35 cellular contexts compared by ENCODE assay signal in genomic region chr14:36083317-36083716, GRCh38.
DNase-seq lines count a peak whose midpoint lies in the region; ATAC-seq, FAIRE-seq and TF ChIP-seq lines count a peak whose summit lies in the region.
"Had no signal": no experiment of that assay in that cellular context is flagged by ENCODE, and none has a peak within 500 bp of the region (broad histone marks: within the 10 kb centered on the region; RNA-seq: fewer than 3 reads in every experiment).

No MANE protein-coding gene starts in this region.

- H3K4me3 ChIP-seq in HepG2 (replicated peaks in 1 of 3; ENCODE audit: insufficient read depth in 1 of 3, low read depth in 2 of 3, low read length in 3 of 3) (no peak overlapping the region), right lobe of liver (no peak overlapping the region), GM23338 (no peak overlapping the region), IMR-90 (ENCODE audit: insufficient read depth, low read depth, low read length) (no peak overlapping the region)
- H3K4me3 ChIP-seq: A549; BLaER1; BLaER1 treated with 17β-estradiol and CSF1 and Interleukin-3, amounts not matched to agents 10 nM and 100 nM had no signal

- H3K4me3 Mint-ChIP-seq in GM23338 = no peak overlapping the region
- no peak overlapping the region for H3K4me3 Mint-ChIP-seq in type B pancreatic cell
- H3K4me3 Mint-ChIP-seq: B cell; CD14-positive monocyte; CD4-positive, alpha-beta memory T cell; CD4-positive, alpha-beta T cell; CD4-positive, CD25-positive, alpha-beta regulatory T cell; CD8-positive, alpha-beta memory T cell; CD8-positive, alpha-beta T cell had no signal

- H3K36me3 Mint-ChIP-seq in GM23338 (ENCODE audit: low read depth) = no peaks in the 10 kb centered on the region
- H3K36me3 Mint-ChIP-seq in type B pancreatic cell = no peaks in the 10 kb centered on the region
- H3K36me3 Mint-ChIP-seq: CD14-positive monocyte; CD4-positive, alpha-beta memory T cell; CD4-positive, CD25-positive, alpha-beta regulatory T cell; CD8-positive, alpha-beta memory T cell; CD8-positive, alpha-beta T cell had no signal

- TF ChIP-seq CTCF in HepG2 (CRISPR knock-in tag; IDR thresholded peaks at IDR 0.05) (no peak), right lobe of liver (IDR thresholded peaks at IDR 0.05) (no peak), GM23338 (conservative IDR thresholded peaks at IDR 0.05; ENCODE audit: low read depth in 2 of 2) (no peak), IMR-90 (conservative IDR thresholded peaks at IDR 0.05; ENCODE audit: low read depth, low read length) (no peak), type B pancreatic cell (conservative IDR thresholded peaks at IDR 0.05) (no peak)

- TF ChIP-seq POLR2A in HepG2 (IDR thresholded peaks at IDR 0.05; ENCODE audit: insufficient read depth in 1 of 2, low read depth in 2 of 2, low read length in 2 of 2) = no peak
- no peak for TF ChIP-seq POLR2A in right lobe of liver (IDR thresholded peaks at IDR 0.05)
- no peak for TF ChIP-seq POLR2A in IMR-90 (IDR thresholded peaks at IDR 0.05; ENCODE audit: low read depth, low read length)

- H2AK5ac ChIP-seq in IMR-90 (ENCODE audit: low read depth, low read length) = no peak overlapping the region

- no peaks in the 10 kb centered on the region for H3K36me3 ChIP-seq in HepG2 (replicated peaks in 1 of 2; ENCODE audit: control insufficient read depth in 1 of 2, insufficient read depth in 2 of 2, low read length in 2 of 2)
- H3K36me3 ChIP-seq in right lobe of liver = no peaks in the 10 kb centered on the region
- no peaks in the 10 kb centered on the region for H3K36me3 ChIP-seq in GM23338 (ENCODE audit: insufficient read depth)
- no peaks in the 10 kb centered on the region for H3K36me3 ChIP-seq in IMR-90 (ENCODE audit: control insufficient read depth, insufficient read depth, low read length)
- H3K36me3 ChIP-seq: BE2C; BLaER1; BLaER1 treated with 17β-estradiol and CSF1 and Interleukin-3, amounts not matched to agents 10 nM and 100 nM had no signal

- H3K4me2 ChIP-seq in HepG2 (ENCODE audit: low read depth, low read length) (no peak overlapping the region), GM23338 (no peak overlapping the region), IMR-90 (ENCODE audit: low read depth, low read length) (no peak overlapping the region)
- H3K4me2 ChIP-seq: A549; BLaER1; BLaER1 treated with 17β-estradiol and CSF1 and Interleukin-3, amounts not matched to agents 10 nM and 100 nM had no signal

- H3K27me3 ChIP-seq in HepG2 (ENCODE audit: control insufficient read depth in 1 of 2, insufficient read depth in 2 of 2, low read length in 2 of 2) (no peaks in the 10 kb centered on the region), right lobe of liver (no peaks in the 10 kb centered on the region), GM23338 (ENCODE audit: insufficient read depth) (no peaks in the 10 kb centered on the region), IMR-90 (ENCODE audit: control insufficient read depth, insufficient read depth, low read length) (no peaks in the 10 kb centered on the region; the same call in 1 of the 2 replicates)
- H3K27me3 ChIP-seq: BE2C; BLaER1; BLaER1 treated with 17β-estradiol and CSF1 and Interleukin-3, amounts not matched to agents 10 nM and 100 nM had no signal

- H3K79me1 ChIP-seq in IMR-90 (ENCODE audit: low read depth in 1 of 2, low read length in 2 of 2) = no peaks in the 10 kb centered on the region

- H2AK9ac ChIP-seq in IMR-90 (replicated peaks; ENCODE audit: low read depth, low read length, poor library complexity) = peak overlapping the region; percentile 24

- intact Hi-C loops in HepG2 (cut with micrococcal nuclease; ENCODE audit: unreplicated experiment) (no loop called here), right lobe of liver (cut with DNase I) (no loop called here), IMR-90 (cut with micrococcal nuclease) (no loop called here)

- WGBS in HepG2 (ENCODE audit: low lambda C conversion rate) = 39% methylated on average over 1 of the region's 1 CpG
- no CpG with 5 or more reads among the region's 1 CpG for WGBS in right lobe of liver (ENCODE audit: insufficient coverage, low coverage, low lambda C conversion rate, missing lambda C conversion rate)
- WGBS in IMR-90 (ENCODE audit: extremely low coverage in 2 of 2, insufficient read length in 1 of 2), 2 experiments = no CpG with 5 or more reads among the region's 1 CpG

- no peak overlapping the region for H2BK5ac ChIP-seq in IMR-90 (ENCODE audit: low read depth, low read length, poor library complexity, severe bottlenecking)

- no peaks in the 10 kb centered on the region for H3K4me1 ChIP-seq in HepG2 (ENCODE audit: insufficient read depth, low read length)
- H3K4me1 ChIP-seq in right lobe of liver = no peaks in the 10 kb centered on the region
- H3K4me1 ChIP-seq in GM23338 (ENCODE audit: insufficient read depth) = no peaks in the 10 kb centered on the region
- H3K4me1 ChIP-seq in IMR-90 (ENCODE audit: control insufficient read depth, insufficient read depth, low read length) = no peaks in the 10 kb centered on the region; the same call in 1 of the 2 replicates
- H3K4me1 ChIP-seq: BLaER1; BLaER1 treated with 17β-estradiol and CSF1 and Interleukin-3, amounts not matched to agents 10 nM and 100 nM; Caco-2 had no signal

- in situ Hi-C loops in HepG2 (cut with HindIII; ENCODE audit: extremely low pct_ligation_motif_present, low pct_unique_long_range_greater_than_20kb) = no loop called here
- in situ Hi-C loops in IMR-90 (cut with MboI; ENCODE audit: low sequenced_read_pairs) = no loop called here

- no TSS peak for BruUV-seq in HepG2 (replicated peaks; lab: Mats Ljungman, UMichigan)
- no TSS peak for BruUV-seq in IMR-90 (replicated peaks; lab: Mats Ljungman, UMichigan)

- TF ChIP-seq RAD21 in HepG2 (CRISPR knock-in tag; IDR thresholded peaks at IDR 0.05) (no peak), IMR-90 (IDR thresholded peaks at IDR 0.05; ENCODE audit: low read length) (no peak)

- H3K18ac ChIP-seq in IMR-90 (ENCODE audit: low read depth, low read length) = no peak overlapping the region

- H2BK120ac ChIP-seq in IMR-90 (ENCODE audit: low read depth, low read length) = no peak overlapping the region

- ATAC-seq in HepG2 = no peak
- no peak for ATAC-seq in right lobe of liver
- ATAC-seq in GM23338 = no peak
- ATAC-seq in IMR-90 (ENCODE audit: low read depth) = no peak
- no peak for ATAC-seq in GM18858 (IDR thresholded peaks at IDR 0.05; ENCODE audit: unreplicated experiment)
- ATAC-seq: A549; CD8-positive, alpha-beta T cell had no signal

- H3K9me1 ChIP-seq in IMR-90 (ENCODE audit: insufficient read depth, low read length) = no peaks in the 10 kb centered on the region; the same call in 1 of the 2 replicates

- no peaks in the 10 kb centered on the region for H3F3A ChIP-seq in GM23338 (replicated peaks; ENCODE audit: low read depth)

- no peak for TF ChIP-seq EP300 in HepG2 (IDR thresholded peaks at IDR 0.05; ENCODE audit: low read depth in 2 of 2, low read length in 2 of 2)
- TF ChIP-seq EP300 in HepG2 (CRISPR knock-in tag; IDR thresholded peaks at IDR 0.05; ENCODE audit: borderline replicate concordance) = no peak

- no peak overlapping the region for H3K4ac ChIP-seq in IMR-90 (ENCODE audit: low read depth, low read length)

- CTCF ChIA-PET in HepG2 (lab: Yijun Ruan, JAX; ENCODE audit: low intra/inter-chr PET ratio, low total read pairs) (no interaction called here), IMR-90 (lab: Yijun Ruan, JAX) (no interaction called here)

- no peak overlapping the region for H3K14ac ChIP-seq in IMR-90 (replicated peaks; ENCODE audit: low read depth, low read length)

- H3K9ac ChIP-seq in HepG2 (ENCODE audit: insufficient read depth, low read depth, low read length) (no peak overlapping the region), IMR-90 (ENCODE audit: low read depth, low read length) (no peak overlapping the region)
- H3K9ac ChIP-seq: BLaER1; BLaER1 treated with 17β-estradiol and CSF1 and Interleukin-3, amounts not matched to agents 10 nM and 100 nM had no signal

- DNase-seq in HepG2 (ENCODE audit: low spot score) = no peak
- no peak for DNase-seq in right lobe of liver
- DNase-seq in GM23338 (ENCODE audit: low spot score) = no peak
- DNase-seq in IMR-90 = no peak
- DNase-seq in type B pancreatic cell (ENCODE audit: extremely low spot score, unreplicated experiment) = no peak
- DNase-seq: 8988T; ACHN; AML-193; BE2C; C1 segment of cervical spinal cord; Caco-2; Calu3; CD4-positive, alpha-beta memory T cell; CD4-positive, alpha-beta T cell; CD4-positive, CD25-positive, alpha-beta regulatory T cell; CD8-positive, alpha-beta memory T cell; CD8-positive, alpha-beta T cell; COR-L47; DMS 273 treated with DMSO at 0.1 percent for 48 hours; DMS153; DMS53; DMS79; DMS79 treated with DMSO at 0.1 percent for 48 hours; DND-41; EL had no signal

- H3K27ac Mint-ChIP-seq in GM23338 (no peak overlapping the region), type B pancreatic cell (no peak overlapping the region)
- H3K27ac Mint-ChIP-seq: B cell; CD14-positive monocyte; CD4-positive, alpha-beta T cell; CD4-positive, CD25-positive, alpha-beta regulatory T cell; CD8-positive, alpha-beta memory T cell; CD8-positive, alpha-beta T cell had no signal

- H4K20me1 ChIP-seq in HepG2 (ENCODE audit: insufficient read depth, low read length) (no peaks in the 10 kb centered on the region), GM23338 (replicated peaks; ENCODE audit: insufficient read depth) (no peaks in the 10 kb centered on the region), IMR-90 (ENCODE audit: insufficient read depth, low read length) (no peaks in the 10 kb centered on the region)
- H4K20me1 ChIP-seq: BLaER1; BLaER1 treated with 17β-estradiol and CSF1 and Interleukin-3, amounts not matched to agents 10 nM and 100 nM had no signal

- dilution Hi-C loops in IMR-90 (cut with HindIII; ENCODE audit: low sequenced_read_pairs, unreplicated experiment) = no loop called here

- H3K9me2 ChIP-seq in GM23338 (ENCODE audit: insufficient read depth) = no peaks in the 10 kb centered on the region

- H2BK15ac ChIP-seq in IMR-90 (ENCODE audit: low read depth, low read length) = no peak overlapping the region

- H2BK20ac ChIP-seq in IMR-90 (ENCODE audit: low read depth, low read length) = no peak overlapping the region

- H3K27ac ChIP-seq in HepG2 (ENCODE audit: extremely low read length, insufficient read depth, low read length) = no peak overlapping the region
- no peak overlapping the region for H3K27ac ChIP-seq in right lobe of liver
- H3K27ac ChIP-seq in GM23338 (ENCODE audit: low read depth) = no peak overlapping the region
- H3K27ac ChIP-seq in IMR-90 (ENCODE audit: insufficient read depth, low read length) = no peak overlapping the region
- H3K27ac ChIP-seq: 22Rv1; A549; BLaER1; BLaER1 treated with 17β-estradiol and CSF1 and Interleukin-3, amounts not matched to agents 10 nM and 100 nM; C4-2B had no signal

- peaks cover 2% of the 10 kb centered on the region; the same call in 1 of the 3 replicates for H3K4me1 Mint-ChIP-seq in GM23338
- H3K4me1 Mint-ChIP-seq in type B pancreatic cell (ENCODE audit: unreplicated experiment) = peaks cover 21% of the 10 kb centered on the region
- H3K4me1 Mint-ChIP-seq: B cell; CD14-positive monocyte; CD4-positive, alpha-beta memory T cell; CD4-positive, CD25-positive, alpha-beta regulatory T cell; CD8-positive, alpha-beta memory T cell had no signal

- H3K56ac ChIP-seq in IMR-90 (ENCODE audit: extremely low read depth, insufficient read depth, low read length) = no peak overlapping the region

- H3K9me3 Mint-ChIP-seq in GM23338 = no peaks in the 10 kb centered on the region
- H3K9me3 Mint-ChIP-seq in type B pancreatic cell = peaks cover 8% of the 10 kb centered on the region

- no peak overlapping the region for H4K5ac ChIP-seq in IMR-90 (ENCODE audit: low read depth, low read length)

- no peak for FAIRE-seq in HepG2 (lab: Jason Lieb, UNC)
- FAIRE-seq: A204.1, A549, D721Med had no signal

- POLR2A ChIA-PET in HepG2 (lab: Yijun Ruan, JAX) = no interaction called here
- POLR2A ChIA-PET in IMR-90 (lab: Charles Lee; ENCODE audit: unreplicated experiment) = no interaction called here

- no peak overlapping the region for H4K8ac ChIP-seq in IMR-90 (ENCODE audit: low read depth in 2 of 2, low read length in 2 of 2)

- no peaks in the 10 kb centered on the region for H3K9me3 ChIP-seq in HepG2 (ENCODE audit: low read length)
- no peaks in the 10 kb centered on the region for H3K9me3 ChIP-seq in right lobe of liver
- H3K9me3 ChIP-seq in IMR-90 (ENCODE audit: control insufficient read depth, insufficient read depth, low read length) = no peaks in the 10 kb centered on the region
- H3K9me3 ChIP-seq: A549, BE2C, BLaER1 had no signal

- no peak overlapping the region for H2AFZ ChIP-seq in HepG2 (ENCODE audit: low read length)
- 0 out of 2 replicates have a peak overlapping the region, but pooled peaks have one; percentile 65 for H2AFZ ChIP-seq in GM23338
- no peak overlapping the region for H2AFZ ChIP-seq in IMR-90 (replicated peaks; ENCODE audit: low read length, poor library complexity)

- no peak overlapping the region for H4K91ac ChIP-seq in IMR-90 (ENCODE audit: insufficient read depth, low read depth, low read length)

- no peak overlapping the region for H3K23ac ChIP-seq in IMR-90 (ENCODE audit: low read depth, low read length)

- H3K27me3 Mint-ChIP-seq in GM23338 (ENCODE audit: insufficient read depth, low read depth, poor library complexity) (no peaks in the 10 kb centered on the region), type B pancreatic cell (no peaks in the 10 kb centered on the region)
- H3K27me3 Mint-ChIP-seq: CD4-positive, alpha-beta memory T cell had no signal

- H3K79me2 ChIP-seq in HepG2 (ENCODE audit: insufficient read depth, low read length) = no peaks in the 10 kb centered on the region
- H3K79me2 ChIP-seq in GM23338 (replicated peaks; ENCODE audit: insufficient read depth) = no peaks in the 10 kb centered on the region
